8 cellular contexts compared by ENCODE assay signal in genomic region chr12:30794591-30795409, GRCh38. TPM values are rescaled to one million over a fixed set of nuclear protein-coding genes. Genes with fewer than 3 reads are reported as not detected.
DNase-seq lines count a peak whose midpoint lies in the region; ATAC-seq and TF ChIP-seq lines count a peak whose summit lies in the region.

No MANE protein-coding gene starts in this region.

- peaks cover 32% of the 10 kb centered on the region for H3K27me3 Mint-ChIP-seq in activated CD8-positive, alpha-beta T cell treated with anti-CD3 and anti-CD28 coated beads for 36 hours

- peaks cover 9% of the 10 kb centered on the region for H3K36me3 ChIP-seq in ACC112 (ENCODE audit: insufficient read depth, low read length)

- H3K4me1 Mint-ChIP-seq in activated CD8-positive, alpha-beta T cell treated with anti-CD3 and anti-CD28 coated beads for 36 hours (ENCODE audit: low read depth): peaks cover 14% of the 10 kb centered on the region

- H3K27me3 ChIP-seq in ACC112 (ENCODE audit: insufficient read depth, low read length): no peaks in the 10 kb centered on the region

- ATAC-seq in activated CD8-positive, alpha-beta T cell treated with anti-CD3 and anti-CD28 coated beads for 36 hours: peak; percentile 71
- ATAC-seq in GM21528 (IDR thresholded peaks at IDR 0.05; ENCODE audit: low FRiP score, unreplicated experiment): no peak

- H3K27ac Mint-ChIP-seq in activated CD8-positive, alpha-beta T cell treated with anti-CD3 and anti-CD28 coated beads for 36 hours: peak overlapping the region; percentile 63

- intact Hi-C loops in activated CD8-positive, alpha-beta T cell treated with anti-CD3 and anti-CD28 coated beads for 36 hours (cut with micrococcal nuclease): loop anchor here (1.0 kb wide), 1 partner anchor 39 kb away; no protein-coding TSS in a partner anchor

- no peaks in the 10 kb centered on the region for H3K9me3 Mint-ChIP-seq in activated CD8-positive, alpha-beta T cell treated with anti-CD3 and anti-CD28 coated beads for 36 hours

- H3K4me3 ChIP-seq in ACC112 (ENCODE audit: low read depth, low read length) (peak overlapping the region; percentile 80), skeletal muscle cell (ENCODE audit: low read depth, low read length) (peak overlapping the region; percentile 62)

- CTCF ChIA-PET in activated CD8-positive, alpha-beta T cell treated with anti-CD3 and anti-CD28 coated beads for 36 hours (lab: Charles Lee): interaction anchor here (0.6 to 1.9 kb wide), 3 partner anchors 12 to 50 kb away, joined by 3 to 8 read pairs (median 4); no protein-coding TSS in a partner anchor

- H3K4me3 Mint-ChIP-seq in activated CD8-positive, alpha-beta T cell treated with anti-CD3 and anti-CD28 coated beads for 36 hours: peak overlapping the region; percentile 75

- TF ChIP-seq CTCF in activated CD8-positive, alpha-beta T cell treated with anti-CD3 and anti-CD28 coated beads for 36 hours (IDR thresholded peaks at IDR 0.05): no peak

- POLR2A ChIA-PET in activated CD8-positive, alpha-beta T cell treated with anti-CD3 and anti-CD28 coated beads for 36 hours (lab: Charles Lee): interaction anchor here (0.6 to 1.7 kb wide), 4 partner anchors 19 to 99 kb away, joined by 3 to 9 read pairs (median 3); partner anchors contain the start of genes CAPRIN2 and IPO8

- peak; percentile 79 for DNase-seq in HK-2 (ENCODE audit: unreplicated experiment)
- DNase-seq in activated CD8-positive, alpha-beta T cell treated with anti-CD3 and anti-CD28 coated beads for 36 hours: peak; percentile 72
- DNase-seq in glomerular visceral epithelial cell (ENCODE audit: extremely low spot score): peak; percentile 89
- peak; percentile 71 for DNase-seq in skeletal muscle cell (ENCODE audit: low read depth)
- DNase-seq in NCI-H526 treated with DMSO at 0.1 percent for 48 hours (lab: John Stamatoyannopoulos, UW): no peak
- DNase-seq in midbrain (lab: John Stamatoyannopoulos, UW): no peak

- H3K4me1 ChIP-seq in ACC112 (ENCODE audit: control insufficient read depth, insufficient read depth, low read length, unreplicated experiment): peaks cover 46% of the 10 kb centered on the region

- H3K36me3 Mint-ChIP-seq in activated CD8-positive, alpha-beta T cell treated with anti-CD3 and anti-CD28 coated beads for 36 hours (ENCODE audit: low read depth): no peaks in the 10 kb centered on the region

- peaks cover 9% of the 10 kb centered on the region for H3K79me2 ChIP-seq in ACC112 (ENCODE audit: control insufficient read depth, insufficient read depth, low read length, unreplicated experiment)

- H2AFZ ChIP-seq in ACC112 (ENCODE audit: low read length, unreplicated experiment): peak overlapping the region; percentile 45

- peak overlapping the region; percentile 98 for H3K27ac ChIP-seq in ACC112 (ENCODE audit: low read depth, low read length)

RNA-seq across cellular contexts. Expression of gene CAPRIN2, which starts 40.0 kb away (rescaled TPM):
- total RNA-seq in activated CD8-positive, alpha-beta T cell treated with anti-CD3 and anti-CD28 coated beads for 36 hours: 10 to 100 TPM in 1 of 2 experiments, 1 to 10 TPM in 1; 8.1 to 11.7 TPM

Comparison
In these comparisons a context has a peak if more than half of its experiments do, and no peak if none do; other contexts are left out.
1. DNase-seq: peak in HK-2 (single experiment), activated CD8-positive, alpha-beta T cell treated with anti-CD3 and anti-CD28 coated beads for 36 hours (single experiment), glomerular visceral epithelial cell (single experiment) and skeletal muscle cell (single experiment); none in NCI-H526 treated with DMSO at 0.1 percent for 48 hours (single experiment) and midbrain (single experiment).